Comparison of ENCODE assay signal across 8 cellular contexts in the genomic region with DNA sequence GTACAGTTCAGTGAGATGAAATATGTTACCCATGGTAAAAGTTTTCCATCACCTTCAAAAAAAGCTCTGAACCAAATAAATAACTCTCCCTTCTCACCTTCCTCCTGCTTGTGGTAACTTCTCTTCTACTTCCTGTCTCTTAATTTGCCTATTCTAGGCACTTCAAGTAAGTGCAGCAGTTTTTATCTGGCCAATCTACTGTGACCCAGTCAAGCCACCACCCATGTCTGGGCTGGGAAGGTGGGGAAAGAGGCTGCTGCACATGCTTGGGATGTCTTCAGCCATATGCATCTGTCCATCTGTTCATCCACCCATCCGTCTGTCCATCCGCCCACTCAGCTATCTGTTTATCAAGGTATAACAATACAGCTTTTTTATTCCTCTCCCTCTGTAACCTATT. TPM values are rescaled to one million over a fixed set of nuclear protein-coding genes. Genes with fewer than 3 reads are reported as not detected.
DNase-seq lines count a peak whose midpoint lies in the region; ATAC-seq and TF ChIP-seq lines count a peak whose summit lies in the region.
"Had no signal": no experiment of that assay in that cellular context is flagged by ENCODE, and none has a peak within 500 bp of the region (broad histone marks: within the 10 kb centered on the region; RNA-seq: fewer than 3 reads in every experiment).

No MANE protein-coding gene starts in this region.

- no peaks in the 10 kb centered on the region for H3K27me3 ChIP-seq in Panc1 (ENCODE audit: control insufficient read depth, insufficient read depth, low read length)

- no peak overlapping the region for H3K4me3 ChIP-seq in Panc1 (ENCODE audit: low read depth in 2 of 2, low read length in 2 of 2)

- H3K9me3 Mint-ChIP-seq in stimulated activated memory B cell treated with anti-CD40 and anti-IgM and Interleukin-4, amounts not matched to agents 10 μg/mL and 1 μg/mL and 100 μg/mL, for 72 hours, result no peaks in the 10 kb centered on the region

- CTCF ChIA-PET in Panc1 (lab: Charles Lee), result no interaction called here

- H3K27me3 Mint-ChIP-seq in stimulated activated memory B cell treated with anti-CD40 and anti-IgM and Interleukin-4, amounts not matched to agents 10 μg/mL and 1 μg/mL and 100 μg/mL, for 72 hours, result no peaks in the 10 kb centered on the region

- H3K9me3 ChIP-seq in Panc1 (ENCODE audit: control insufficient read depth, insufficient read depth, low read depth, low read length), result no peaks in the 10 kb centered on the region

- no peak for TF ChIP-seq CTCF in Panc1 (IDR thresholded peaks at IDR 0.05)

- peak overlapping the region; percentile 77 for H3K4me3 Mint-ChIP-seq in stimulated activated memory B cell treated with anti-CD40 and anti-IgM and Interleukin-4, amounts not matched to agents 10 μg/mL and 1 μg/mL and 100 μg/mL, for 72 hours

- in situ Hi-C loops in Panc1 (cut with HindIII; ENCODE audit: low pct_unique_long_range_greater_than_20kb, low sequenced_read_pairs), result no loop called here

- intact Hi-C loops in Panc1 (cut with micrococcal nuclease; ENCODE audit: unreplicated experiment), result no loop called here

- DNase-seq in Panc1 (ENCODE audit: low read depth, low spot score) (no peak), nucleus accumbens (lab: John Stamatoyannopoulos, UW) (no peak), MV-4-11 (lab: John Stamatoyannopoulos, UW) (no peak), NCI-H146 (lab: John Stamatoyannopoulos, UW) (no peak)
- DNase-seq: GOT3 had no signal

- no peaks in the 10 kb centered on the region for H3K36me3 ChIP-seq in Panc1 (ENCODE audit: control insufficient read depth, insufficient read depth, low read length)

- POLR2A ChIA-PET in Panc1 (lab: Charles Lee), result no interaction called here

- H3K36me3 Mint-ChIP-seq in stimulated activated memory B cell treated with anti-CD40 and anti-IgM and Interleukin-4, amounts not matched to agents 10 μg/mL and 1 μg/mL and 100 μg/mL, for 72 hours, result peaks cover 48% of the 10 kb centered on the region

- ATAC-seq in GM19035 (IDR thresholded peaks at IDR 0.05; ENCODE audit: unreplicated experiment), result peak; percentile 87
- ATAC-seq in HG02759 (IDR thresholded peaks at IDR 0.05; ENCODE audit: unreplicated experiment), result peak; percentile 87
- no peak for ATAC-seq in Panc1
- ATAC-seq in stimulated activated memory B cell treated with anti-CD40 and anti-IgM and Interleukin-4, amounts not matched to agents 10 μg/mL and 1 μg/mL and 100 μg/mL, for 72 hours, result peak; percentile 94

- H3K4me1 Mint-ChIP-seq in stimulated activated memory B cell treated with anti-CD40 and anti-IgM and Interleukin-4, amounts not matched to agents 10 μg/mL and 1 μg/mL and 100 μg/mL, for 72 hours, result peaks cover 83% of the 10 kb centered on the region

- BruUV-seq in Panc1 (replicated peaks; lab: Mats Ljungman, UMichigan), result no TSS peak

- peaks cover 9% of the 10 kb centered on the region for H3K4me1 ChIP-seq in Panc1 (ENCODE audit: control insufficient read depth, insufficient read depth, low read length)

- peak overlapping the region; percentile 58; the same call in 1 of the 2 replicates for H3K27ac ChIP-seq in Panc1 (ENCODE audit: low read length)

- H3K27ac Mint-ChIP-seq in stimulated activated memory B cell treated with anti-CD40 and anti-IgM and Interleukin-4, amounts not matched to agents 10 μg/mL and 1 μg/mL and 100 μg/mL, for 72 hours, result peak overlapping the region; percentile 87

RNA-seq across cellular contexts. Expression of gene ZNF532, which starts 31.6 kb away (rescaled TPM):
- 49.8 TPM for total RNA-seq in Panc1 (2021; ENCODE audit: unreplicated experiment)
- polyA plus RNA-seq in Panc1 (2012; ENCODE audit: insufficient read length), result 33.3 TPM
